ENCODE assay signal across 1 cellular context in the genomic region with DNA sequence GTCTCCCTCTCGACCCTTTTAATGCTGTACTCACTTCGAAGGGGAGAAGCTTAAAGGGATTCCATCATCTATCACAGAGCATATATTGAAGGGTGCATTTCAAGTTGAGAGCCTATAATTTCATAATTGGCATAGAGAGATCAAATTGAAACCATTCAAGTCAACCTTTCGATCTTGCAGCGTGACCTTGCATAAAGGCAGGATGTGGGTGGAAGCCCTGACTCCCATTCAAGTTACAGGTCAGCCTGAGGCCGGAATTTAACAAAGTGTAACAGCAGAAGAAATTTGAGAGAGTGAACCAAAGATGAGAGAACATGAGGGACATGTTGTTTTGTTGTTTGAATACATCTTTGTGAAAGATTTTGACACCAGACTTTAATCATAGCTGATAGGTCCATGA.
TF ChIP-seq lines count a peak whose summit lies in the region.

No MANE protein-coding gene starts in this region.

TF ChIP-seq in GM23338, 12 proteins besides CTCF, POLR2A, EP300 and RAD21 (continued from another document):
- TF ChIP-seq, protein P1, sequence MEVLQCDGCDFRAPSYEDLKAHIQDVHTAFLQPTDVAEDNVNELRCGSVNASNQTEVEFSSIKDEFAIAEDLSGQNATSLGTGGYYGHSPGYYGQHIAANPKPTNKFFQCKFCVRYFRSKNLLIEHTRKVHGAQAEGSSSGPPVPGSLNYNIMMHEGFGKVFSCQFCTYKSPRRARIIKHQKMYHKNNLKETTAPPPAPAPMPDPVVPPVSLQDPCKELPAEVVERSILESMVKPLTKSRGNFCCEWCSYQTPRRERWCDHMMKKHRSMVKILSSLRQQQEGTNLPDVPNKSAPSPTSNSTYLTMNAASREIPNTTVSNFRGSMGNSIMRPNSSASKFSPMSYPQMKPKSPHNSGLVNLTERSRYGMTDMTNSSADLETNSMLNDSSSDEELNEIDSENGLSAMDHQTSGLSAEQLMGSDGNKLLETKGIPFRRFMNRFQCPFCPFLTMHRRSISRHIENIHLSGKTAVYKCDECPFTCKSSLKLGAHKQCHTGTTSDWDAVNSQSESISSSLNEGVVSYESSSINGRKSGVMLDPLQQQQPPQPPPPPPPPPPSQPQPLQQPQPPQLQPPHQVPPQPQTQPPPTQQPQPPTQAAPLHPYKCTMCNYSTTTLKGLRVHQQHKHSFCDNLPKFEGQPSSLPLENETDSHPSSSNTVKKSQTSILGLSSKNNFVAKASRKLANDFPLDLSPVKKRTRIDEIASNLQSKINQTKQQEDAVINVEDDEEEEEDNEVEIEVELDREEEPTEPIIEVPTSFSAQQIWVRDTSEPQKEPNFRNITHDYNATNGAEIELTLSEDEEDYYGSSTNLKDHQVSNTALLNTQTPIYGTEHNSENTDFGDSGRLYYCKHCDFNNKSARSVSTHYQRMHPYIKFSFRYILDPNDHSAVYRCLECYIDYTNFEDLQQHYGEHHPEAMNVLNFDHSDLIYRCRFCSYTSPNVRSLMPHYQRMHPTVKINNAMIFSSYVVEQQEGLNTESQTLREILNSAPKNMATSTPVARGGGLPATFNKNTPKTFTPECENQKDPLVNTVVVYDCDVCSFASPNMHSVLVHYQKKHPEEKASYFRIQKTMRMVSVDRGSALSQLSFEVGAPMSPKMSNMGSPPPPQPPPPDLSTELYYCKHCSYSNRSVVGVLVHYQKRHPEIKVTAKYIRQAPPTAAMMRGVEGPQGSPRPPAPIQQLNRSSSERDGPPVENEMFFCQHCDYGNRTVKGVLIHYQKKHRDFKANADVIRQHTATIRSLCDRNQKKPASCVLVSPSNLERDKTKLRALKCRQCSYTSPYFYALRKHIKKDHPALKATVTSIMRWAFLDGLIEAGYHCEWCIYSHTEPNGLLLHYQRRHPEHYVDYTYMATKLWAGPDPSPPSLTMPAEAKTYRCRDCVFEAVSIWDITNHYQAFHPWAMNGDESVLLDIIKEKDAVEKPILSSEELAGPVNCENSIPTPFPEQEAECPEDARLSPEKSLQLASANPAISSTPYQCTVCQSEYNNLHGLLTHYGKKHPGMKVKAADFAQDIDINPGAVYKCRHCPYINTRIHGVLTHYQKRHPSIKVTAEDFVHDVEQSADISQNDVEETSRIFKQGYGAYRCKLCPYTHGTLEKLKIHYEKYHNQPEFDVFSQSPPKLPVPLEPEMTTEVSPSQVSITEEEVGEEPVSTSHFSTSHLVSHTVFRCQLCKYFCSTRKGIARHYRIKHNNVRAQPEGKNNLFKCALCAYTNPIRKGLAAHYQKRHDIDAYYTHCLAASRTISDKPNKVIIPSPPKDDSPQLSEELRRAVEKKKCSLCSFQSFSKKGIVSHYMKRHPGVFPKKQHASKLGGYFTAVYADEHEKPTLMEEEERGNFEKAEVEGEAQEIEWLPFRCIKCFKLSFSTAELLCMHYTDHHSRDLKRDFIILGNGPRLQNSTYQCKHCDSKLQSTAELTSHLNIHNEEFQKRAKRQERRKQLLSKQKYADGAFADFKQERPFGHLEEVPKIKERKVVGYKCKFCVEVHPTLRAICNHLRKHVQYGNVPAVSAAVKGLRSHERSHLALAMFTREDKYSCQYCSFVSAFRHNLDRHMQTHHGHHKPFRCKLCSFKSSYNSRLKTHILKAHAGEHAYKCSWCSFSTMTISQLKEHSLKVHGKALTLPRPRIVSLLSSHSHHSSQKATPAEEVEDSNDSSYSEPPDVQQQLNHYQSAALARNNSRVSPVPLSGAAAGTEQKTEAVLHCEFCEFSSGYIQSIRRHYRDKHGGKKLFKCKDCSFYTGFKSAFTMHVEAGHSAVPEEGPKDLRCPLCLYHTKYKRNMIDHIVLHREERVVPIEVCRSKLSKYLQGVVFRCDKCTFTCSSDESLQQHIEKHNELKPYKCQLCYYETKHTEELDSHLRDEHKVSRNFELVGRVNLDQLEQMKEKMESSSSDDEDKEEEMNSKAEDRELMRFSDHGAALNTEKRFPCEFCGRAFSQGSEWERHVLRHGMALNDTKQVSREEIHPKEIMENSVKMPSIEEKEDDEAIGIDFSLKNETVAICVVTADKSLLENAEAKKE (CRISPR knock-in tag; IDR thresholded peaks at IDR 0.05): no peak
- no peak for TF ChIP-seq EZH2 (IDR thresholded peaks at IDR 0.05; ENCODE audit: low read depth, unreplicated experiment)
- TF ChIP-seq, protein P2, sequence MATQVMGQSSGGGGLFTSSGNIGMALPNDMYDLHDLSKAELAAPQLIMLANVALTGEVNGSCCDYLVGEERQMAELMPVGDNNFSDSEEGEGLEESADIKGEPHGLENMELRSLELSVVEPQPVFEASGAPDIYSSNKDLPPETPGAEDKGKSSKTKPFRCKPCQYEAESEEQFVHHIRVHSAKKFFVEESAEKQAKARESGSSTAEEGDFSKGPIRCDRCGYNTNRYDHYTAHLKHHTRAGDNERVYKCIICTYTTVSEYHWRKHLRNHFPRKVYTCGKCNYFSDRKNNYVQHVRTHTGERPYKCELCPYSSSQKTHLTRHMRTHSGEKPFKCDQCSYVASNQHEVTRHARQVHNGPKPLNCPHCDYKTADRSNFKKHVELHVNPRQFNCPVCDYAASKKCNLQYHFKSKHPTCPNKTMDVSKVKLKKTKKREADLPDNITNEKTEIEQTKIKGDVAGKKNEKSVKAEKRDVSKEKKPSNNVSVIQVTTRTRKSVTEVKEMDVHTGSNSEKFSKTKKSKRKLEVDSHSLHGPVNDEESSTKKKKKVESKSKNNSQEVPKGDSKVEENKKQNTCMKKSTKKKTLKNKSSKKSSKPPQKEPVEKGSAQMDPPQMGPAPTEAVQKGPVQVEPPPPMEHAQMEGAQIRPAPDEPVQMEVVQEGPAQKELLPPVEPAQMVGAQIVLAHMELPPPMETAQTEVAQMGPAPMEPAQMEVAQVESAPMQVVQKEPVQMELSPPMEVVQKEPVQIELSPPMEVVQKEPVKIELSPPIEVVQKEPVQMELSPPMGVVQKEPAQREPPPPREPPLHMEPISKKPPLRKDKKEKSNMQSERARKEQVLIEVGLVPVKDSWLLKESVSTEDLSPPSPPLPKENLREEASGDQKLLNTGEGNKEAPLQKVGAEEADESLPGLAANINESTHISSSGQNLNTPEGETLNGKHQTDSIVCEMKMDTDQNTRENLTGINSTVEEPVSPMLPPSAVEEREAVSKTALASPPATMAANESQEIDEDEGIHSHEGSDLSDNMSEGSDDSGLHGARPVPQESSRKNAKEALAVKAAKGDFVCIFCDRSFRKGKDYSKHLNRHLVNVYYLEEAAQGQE (IDR thresholded peaks at IDR 0.05; ENCODE audit: unreplicated experiment): no peak
- TF ChIP-seq NANOG (IDR thresholded peaks at IDR 0.05; ENCODE audit: borderline replicate concordance): no peak
- TF ChIP-seq POLR2AphosphoS5 (IDR thresholded peaks at IDR 0.05; ENCODE audit: low read depth): no peak
- TF ChIP-seq CREB1 (CRISPR knock-in tag; IDR thresholded peaks at IDR 0.05; ENCODE audit: low read depth): no peak
- TF ChIP-seq, protein P3, sequence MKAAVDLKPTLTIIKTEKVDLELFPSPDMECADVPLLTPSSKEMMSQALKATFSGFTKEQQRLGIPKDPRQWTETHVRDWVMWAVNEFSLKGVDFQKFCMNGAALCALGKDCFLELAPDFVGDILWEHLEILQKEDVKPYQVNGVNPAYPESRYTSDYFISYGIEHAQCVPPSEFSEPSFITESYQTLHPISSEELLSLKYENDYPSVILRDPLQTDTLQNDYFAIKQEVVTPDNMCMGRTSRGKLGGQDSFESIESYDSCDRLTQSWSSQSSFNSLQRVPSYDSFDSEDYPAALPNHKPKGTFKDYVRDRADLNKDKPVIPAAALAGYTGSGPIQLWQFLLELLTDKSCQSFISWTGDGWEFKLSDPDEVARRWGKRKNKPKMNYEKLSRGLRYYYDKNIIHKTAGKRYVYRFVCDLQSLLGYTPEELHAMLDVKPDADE (IDR thresholded peaks at IDR 0.05): no peak
- TF ChIP-seq ZNF331 (CRISPR knock-in tag; IDR thresholded peaks at IDR 0.05; ENCODE audit: low read depth): no peak
